Comparison of ENCODE assay signal across 20 cellular contexts in genomic region chr6:141552031-141552430, GRCh38.
DNase-seq lines count a peak whose midpoint lies in the region; FAIRE-seq and TF ChIP-seq lines count a peak whose summit lies in the region.
"Had no signal": no experiment of that assay in that cellular context is flagged by ENCODE, and none has a peak within 500 bp of the region (broad histone marks: within the 10 kb centered on the region; RNA-seq: fewer than 3 reads in every experiment).

No MANE protein-coding gene starts in this region.

- H3K4me1 ChIP-seq in astrocyte (ENCODE audit: insufficient read depth, low read length) (no peaks in the 10 kb centered on the region), neural progenitor cell (no peaks in the 10 kb centered on the region)
- H3K4me1 ChIP-seq: uterus had no signal

- no peak overlapping the region for H3K27ac Mint-ChIP-seq in astrocyte (ENCODE audit: unreplicated experiment)
- H3K27ac Mint-ChIP-seq in neural progenitor cell = no peak overlapping the region
- H3K27ac Mint-ChIP-seq: activated B cell treated with CpG ODN at 0.5 μM for 24 hours; activated CD4-positive, alpha-beta memory T cell treated with anti-CD3 and anti-CD28 coated beads for 36 hours; natural killer cell; T-helper 2 cell treated with Interferon-gamma antibody and Interleukin-4, amounts not matched to agents 5 μg/mL and 100 μg/mL, for 36 hours had no signal

- no peaks in the 10 kb centered on the region for H3F3A ChIP-seq in neural progenitor cell (ENCODE audit: low read depth)

- H3K27me3 ChIP-seq in astrocyte (ENCODE audit: insufficient read depth, low read length) = no peaks in the 10 kb centered on the region
- no peaks in the 10 kb centered on the region for H3K27me3 ChIP-seq in neural progenitor cell
- H3K27me3 ChIP-seq: BLaER1, uterus had no signal

- H3K4me3 Mint-ChIP-seq in astrocyte (ENCODE audit: unreplicated experiment) (no peak overlapping the region), neural progenitor cell (no peak overlapping the region)
- H3K4me3 Mint-ChIP-seq: activated B cell treated with CpG ODN at 0.5 μM for 24 hours; activated CD4-positive, alpha-beta memory T cell treated with anti-CD3 and anti-CD28 coated beads for 36 hours; natural killer cell; T-helper 2 cell treated with Interferon-gamma antibody and Interleukin-4, amounts not matched to agents 5 μg/mL and 100 μg/mL, for 36 hours had no signal

- H3K36me3 ChIP-seq in astrocyte (ENCODE audit: insufficient read depth, low read length) (no peaks in the 10 kb centered on the region), neural progenitor cell (no peaks in the 10 kb centered on the region)
- H3K36me3 ChIP-seq: BLaER1, uterus had no signal

- H3K4me2 ChIP-seq in astrocyte (ENCODE audit: low read length) (peak overlapping the region; percentile 37), neural progenitor cell (no peak overlapping the region)
- H3K4me2 ChIP-seq: BLaER1 had no signal

- H3K4me3 ChIP-seq in LNCaP clone FGC (ENCODE audit: low read depth, low read length) (no peak overlapping the region), astrocyte (ENCODE audit: insufficient read depth, low read depth, low read length) (no peak overlapping the region), neural progenitor cell (no peak overlapping the region)
- H3K4me3 ChIP-seq: BLaER1, uterus had no signal

- H3K4me1 Mint-ChIP-seq in astrocyte (ENCODE audit: low read depth, unreplicated experiment) (peaks cover 6% of the 10 kb centered on the region), neural progenitor cell (no peaks in the 10 kb centered on the region)

- TF ChIP-seq CTCF in LNCaP clone FGC (IDR thresholded peaks at IDR 0.05; ENCODE audit: control insufficient read depth, extremely low read depth, insufficient read depth) (peak; percentile 18; the same call in 1 of the 2 replicates), astrocyte (IDR thresholded peaks at IDR 0.05; ENCODE audit: insufficient read depth, low read depth, low read length) (no peak), neural progenitor cell (IDR thresholded peaks at IDR 0.05) (no peak)

- no peak overlapping the region for H2AFZ ChIP-seq in astrocyte (ENCODE audit: low read depth, low read length)
- H2AFZ ChIP-seq in neural progenitor cell (replicated peaks) = no peak overlapping the region

- no peak for FAIRE-seq in astrocyte (lab: Jason Lieb, UNC)
- FAIRE-seq: A204.1, H1 had no signal

- no peak overlapping the region for H3K9ac ChIP-seq in astrocyte (ENCODE audit: low read length)
- no peak overlapping the region for H3K9ac ChIP-seq in neural progenitor cell
- H3K9ac ChIP-seq: BLaER1 had no signal

- H3K27me3 Mint-ChIP-seq in astrocyte (ENCODE audit: low read depth, unreplicated experiment) = no peaks in the 10 kb centered on the region
- H3K27me3 Mint-ChIP-seq in neural progenitor cell (ENCODE audit: insufficient read depth, low read depth) = no peaks in the 10 kb centered on the region
- H3K27me3 Mint-ChIP-seq: activated B cell treated with CpG ODN at 0.5 μM for 24 hours; activated CD4-positive, alpha-beta memory T cell treated with anti-CD3 and anti-CD28 coated beads for 36 hours had no signal

- no peak overlapping the region for H3K27ac ChIP-seq in astrocyte (ENCODE audit: low read depth, low read length)
- H3K27ac ChIP-seq in neural progenitor cell = no peak overlapping the region
- H3K27ac ChIP-seq: BLaER1, uterus had no signal

- no peaks in the 10 kb centered on the region for H3K9me3 ChIP-seq in astrocyte (ENCODE audit: insufficient read depth, low read depth, low read length)
- H3K9me3 ChIP-seq in neural progenitor cell (ENCODE audit: low read depth) = no peaks in the 10 kb centered on the region
- H3K9me3 ChIP-seq: BLaER1, uterus had no signal

- H3K79me2 ChIP-seq in astrocyte (ENCODE audit: insufficient read depth, low read length) = no peaks in the 10 kb centered on the region
- no peaks in the 10 kb centered on the region for H3K79me2 ChIP-seq in neural progenitor cell (ENCODE audit: low read depth)

- H4K20me1 ChIP-seq in astrocyte (ENCODE audit: insufficient read depth, low read length) = no peaks in the 10 kb centered on the region
- H4K20me1 ChIP-seq in neural progenitor cell (ENCODE audit: low read depth) = no peaks in the 10 kb centered on the region
- H4K20me1 ChIP-seq: BLaER1 had no signal

- DNase-seq in NCI-H146 (lab: John Stamatoyannopoulos, UW) (peak; percentile 54), NCI-H146 treated with DMSO at 0.1 percent for 48 hours (lab: John Stamatoyannopoulos, UW; ENCODE audit: unreplicated experiment) (no peak), LNCaP clone FGC (ENCODE audit: low read depth) (no peak), astrocyte (ENCODE audit: low read depth) (no peak), lung microvascular endothelial cell (ENCODE audit: low read depth in 2 of 2) (peak; percentile 43 to 50), HuH-7 (ENCODE audit: low spot score) (no peak), neural progenitor cell (ENCODE audit: low spot score) (no peak), COR-L47 (lab: John Stamatoyannopoulos, UW) (no peak)
- DNase-seq: activated B cell treated with CpG ODN at 0.5 μM for 24 hours; activated CD4-positive, alpha-beta memory T cell treated with anti-CD3 and anti-CD28 coated beads for 36 hours; activated naive CD4-positive, alpha-beta T cell treated with Interleukin-2 at 50 U/mL for 16 hours; anterior cingulate cortex; GF-D8; natural killer cell; posterior cingulate gyrus; uterus had no signal

- H3K36me3 Mint-ChIP-seq in astrocyte (ENCODE audit: low read depth, unreplicated experiment) = peaks cover 2% of the 10 kb centered on the region
- H3K36me3 Mint-ChIP-seq in neural progenitor cell = peaks cover 2% of the 10 kb centered on the region

- H3K9me3 Mint-ChIP-seq in astrocyte (ENCODE audit: unreplicated experiment) = peaks cover 8% of the 10 kb centered on the region
- H3K9me3 Mint-ChIP-seq in neural progenitor cell = peaks cover 15% of the 10 kb centered on the region

Comparison
In these comparisons a context has a peak if more than half of its experiments do, and no peak if none do; other contexts are left out.
1. DNase-seq: peak in NCI-H146 (single experiment) and lung microvascular endothelial cell (2 of 2); none in NCI-H146 treated with DMSO at 0.1 percent for 48 hours (single experiment), LNCaP clone FGC (single experiment), astrocyte (single experiment), HuH-7 (single experiment), neural progenitor cell (single experiment) and COR-L47 (single experiment).